Comparison of ENCODE assay signal across 13 cellular contexts in the genomic region with DNA sequence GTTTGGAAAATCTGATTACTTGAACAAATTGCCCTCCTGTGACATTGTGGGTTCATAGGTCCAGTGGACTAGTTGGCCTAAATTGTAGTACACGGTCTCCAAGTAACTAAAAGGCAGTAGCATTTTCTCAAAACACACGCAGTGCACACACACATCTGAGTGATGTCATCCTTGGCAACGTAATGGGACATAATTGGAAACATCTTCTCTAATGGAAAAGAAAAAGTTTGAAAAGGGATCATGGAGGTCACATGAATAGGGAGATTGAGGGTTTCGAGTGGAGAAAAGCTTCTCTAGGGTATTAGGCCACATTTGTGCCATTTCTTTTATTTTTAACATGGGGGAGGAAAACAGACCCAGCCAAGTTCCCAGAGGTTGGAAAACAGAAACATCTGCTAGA.
DNase-seq lines count a peak whose midpoint lies in the region; ATAC-seq and TF ChIP-seq lines count a peak whose summit lies in the region.
"Had no signal": no experiment of that assay in that cellular context is flagged by ENCODE, and none has a peak within 500 bp of the region (broad histone marks: within the 10 kb centered on the region; RNA-seq: fewer than 3 reads in every experiment).

No MANE protein-coding gene starts in this region.

- peak overlapping the region; percentile 87 for H3K27ac Mint-ChIP-seq in activated naive CD4-positive, alpha-beta T cell treated with anti-CD3 and anti-CD28 coated beads, Interleukin-2, amount 50 U/mL, for 24 hours
- H3K27ac Mint-ChIP-seq in activated naive CD4-positive, alpha-beta T cell treated with anti-CD3 and anti-CD28 coated beads for 36 hours, result no peak overlapping the region
- peak overlapping the region; percentile 82 for H3K27ac Mint-ChIP-seq in mesothelial cell of epicardium

- WGBS in esophagus muscularis mucosa, result 43% methylated on average over 4 of the region's 4 CpGs

- CTCF ChIA-PET in activated naive CD4-positive, alpha-beta T cell treated with anti-CD3 and anti-CD28 coated beads for 36 hours (lab: Charles Lee), result no interaction called here

- no peaks in the 10 kb centered on the region for H3K27me3 ChIP-seq in esophagus muscularis mucosa
- no peaks in the 10 kb centered on the region for H3K27me3 ChIP-seq in uterus
- H3K27me3 ChIP-seq: upper lobe of left lung had no signal

- H3K9me3 Mint-ChIP-seq in activated naive CD4-positive, alpha-beta T cell treated with anti-CD3 and anti-CD28 coated beads, Interleukin-2, amount 50 U/mL, for 24 hours, result no peaks in the 10 kb centered on the region
- no peaks in the 10 kb centered on the region for H3K9me3 Mint-ChIP-seq in activated naive CD4-positive, alpha-beta T cell treated with anti-CD3 and anti-CD28 coated beads for 36 hours
- H3K9me3 Mint-ChIP-seq in mesothelial cell of epicardium, result no peaks in the 10 kb centered on the region

- H3K9me3 ChIP-seq in esophagus muscularis mucosa (no peaks in the 10 kb centered on the region), uterus (no peaks in the 10 kb centered on the region)
- H3K9me3 ChIP-seq: upper lobe of left lung had no signal

- H3K4me1 ChIP-seq in esophagus muscularis mucosa (peaks cover 38 to 60% (median 57%) of the 10 kb centered on the region in 4 donors), uterus (no peaks in the 10 kb centered on the region)

- TF ChIP-seq EP300 in esophagus muscularis mucosa (IDR thresholded peaks at IDR 0.05), result no peak

- H3K4me1 Mint-ChIP-seq in activated naive CD4-positive, alpha-beta T cell treated with anti-CD3 and anti-CD28 coated beads, Interleukin-2, amount 50 U/mL, for 24 hours, result peaks cover 91% of the 10 kb centered on the region
- peaks cover 71% of the 10 kb centered on the region for H3K4me1 Mint-ChIP-seq in activated naive CD4-positive, alpha-beta T cell treated with anti-CD3 and anti-CD28 coated beads for 36 hours (ENCODE audit: low read depth)
- peaks cover 55% of the 10 kb centered on the region for H3K4me1 Mint-ChIP-seq in mesothelial cell of epicardium

- no peak for TF ChIP-seq CTCF in esophagus muscularis mucosa (IDR thresholded peaks at IDR 0.05)
- no peak for TF ChIP-seq CTCF in mesothelial cell of epicardium (IDR thresholded peaks at IDR 0.05; ENCODE audit: unreplicated experiment)
- TF ChIP-seq CTCF in uterus (IDR thresholded peaks at IDR 0.05), result no peak

- intact Hi-C loops in activated naive CD4-positive, alpha-beta T cell treated with anti-CD3 and anti-CD28 coated beads for 36 hours (cut with micrococcal nuclease), result no loop called here
- intact Hi-C loops in esophagus muscularis mucosa (cut with DNase I) (no loop called here), uterus (cut with DNase I; ENCODE audit: low total_unique reads) (no loop called here)

- no peak overlapping the region for H3K4me3 Mint-ChIP-seq in activated naive CD4-positive, alpha-beta T cell treated with anti-CD3 and anti-CD28 coated beads, Interleukin-2, amount 50 U/mL, for 24 hours
- H3K4me3 Mint-ChIP-seq in activated naive CD4-positive, alpha-beta T cell treated with anti-CD3 and anti-CD28 coated beads for 36 hours, result no peak overlapping the region
- H3K4me3 Mint-ChIP-seq in mesothelial cell of epicardium, result no peak overlapping the region

- H3K27ac ChIP-seq in esophagus muscularis mucosa (replicated peaks in 1 of 4) (peak overlapping the region; percentile 6 to 57 (median 18)), uterus (peak overlapping the region; percentile 75 to 79)

- H3K36me3 Mint-ChIP-seq in activated naive CD4-positive, alpha-beta T cell treated with anti-CD3 and anti-CD28 coated beads, Interleukin-2, amount 50 U/mL, for 24 hours, result peaks cover 17% of the 10 kb centered on the region
- H3K36me3 Mint-ChIP-seq in activated naive CD4-positive, alpha-beta T cell treated with anti-CD3 and anti-CD28 coated beads for 36 hours (ENCODE audit: low read depth), result peaks cover 20% of the 10 kb centered on the region
- peaks cover 8% of the 10 kb centered on the region for H3K36me3 Mint-ChIP-seq in mesothelial cell of epicardium

- H3K4me3 ChIP-seq in esophagus muscularis mucosa, result no peak overlapping the region
- no peak overlapping the region for H3K4me3 ChIP-seq in uterus
- H3K4me3 ChIP-seq: K562, upper lobe of left lung had no signal

- no peak for DNase-seq in activated naive CD4-positive, alpha-beta T cell treated with anti-CD3 and anti-CD28 coated beads for 36 hours
- no peak for DNase-seq in esophagus muscularis mucosa (ENCODE audit: extremely low spot score)
- DNase-seq in mesothelial cell of epicardium (ENCODE audit: low spot score in 2 of 2, unreplicated experiment in 2 of 2), result no peak
- peak; percentile 56 to 66 for DNase-seq in uterus
- DNase-seq in stimulated activated CD4-positive, alpha-beta T cell treated with anti-CD3 and anti-CD28 coated beads, Interleukin-4, amount 100 ng/mL, for 4 hours, result no peak
- no peak for DNase-seq in NCI-H1105 (lab: John Stamatoyannopoulos, UW)
- DNase-seq: activated effector memory CD4-positive, alpha-beta T cell treated with anti-CD3 and anti-CD28 coated beads, Interleukin-2, amount 50 U/mL, for 16 hours; NCI-H226; SIG-M5; upper lobe of left lung had no signal

- no peak for ATAC-seq in HG03196 (IDR thresholded peaks at IDR 0.05; ENCODE audit: unreplicated experiment)
- ATAC-seq: K562 had no signal

- TF ChIP-seq POLR2A in esophagus muscularis mucosa (IDR thresholded peaks at IDR 0.05; ENCODE audit: low read depth) (no peak), uterus (IDR thresholded peaks at IDR 0.05) (no peak)

- H3K36me3 ChIP-seq in esophagus muscularis mucosa, result no peaks in the 10 kb centered on the region
- H3K36me3 ChIP-seq in uterus, result no peaks in the 10 kb centered on the region

- H3K27me3 Mint-ChIP-seq in activated naive CD4-positive, alpha-beta T cell treated with anti-CD3 and anti-CD28 coated beads, Interleukin-2, amount 50 U/mL, for 24 hours, result no peaks in the 10 kb centered on the region
- H3K27me3 Mint-ChIP-seq in activated naive CD4-positive, alpha-beta T cell treated with anti-CD3 and anti-CD28 coated beads for 36 hours (ENCODE audit: low read depth), result no peaks in the 10 kb centered on the region
- no peaks in the 10 kb centered on the region for H3K27me3 Mint-ChIP-seq in mesothelial cell of epicardium (ENCODE audit: low read depth)

Comparison
In these comparisons a context has a peak if more than half of its experiments do, and no peak if none do; other contexts are left out.
1. DNase-seq: peak in uterus (2 of 2); none in activated naive CD4-positive, alpha-beta T cell treated with anti-CD3 and anti-CD28 coated beads for 36 hours (single experiment), esophagus muscularis mucosa (single experiment), mesothelial cell of epicardium (0 of 2), stimulated activated CD4-positive, alpha-beta T cell treated with anti-CD3 and anti-CD28 coated beads, Interleukin-4, amount 100 ng/mL, for 4 hours (0 of 2) and NCI-H1105 (single experiment).